Comparison of ENCODE assay signal across 21 cellular contexts in genomic region chr16:80116711-80117110, GRCh38.
A peak's percentile ranks its signal among the peaks of the same experiment; 100 is the strongest.
DNase-seq lines count a peak whose midpoint lies in the region; ATAC-seq, FAIRE-seq and TF ChIP-seq lines count a peak whose summit lies in the region.
"Had no signal": no experiment of that assay in that cellular context is flagged by ENCODE, and none has a peak within 500 bp of the region (broad histone marks: within the 10 kb centered on the region; RNA-seq: fewer than 3 reads in every experiment).

No MANE protein-coding gene starts in this region.

- no peaks in the 10 kb centered on the region for H3K9me1 ChIP-seq in keratinocyte (ENCODE audit: control insufficient read depth, extremely low read depth, insufficient read depth, low read length)

- CTCF ChIA-PET in activated CD4-positive, alpha-beta T cell treated with anti-CD3 and anti-CD28 coated beads for 36 hours (lab: Charles Lee), result no interaction called here
- CTCF ChIA-PET in activated CD4-positive, alpha-beta T cell treated with anti-CD3 and anti-CD28 coated beads, Interleukin-2, amount 10 ng/mL, durations not matched to agents 7 days and 5 days (lab: Charles Lee), result no interaction called here

- H3K4me2 ChIP-seq in keratinocyte (ENCODE audit: control insufficient read depth, extremely low read depth, insufficient read depth, low read depth, low read length), result no peak overlapping the region
- H3K4me2 ChIP-seq: A549; BLaER1 treated with 17β-estradiol and CSF1 and Interleukin-3, amounts not matched to agents 10 nM and 100 nM had no signal

- H3K4me3 ChIP-seq in keratinocyte (ENCODE audit: control insufficient read depth in 2 of 3, extremely low read depth in 1 of 3, insufficient read depth in 2 of 3, low read depth in 1 of 3, low read length in 3 of 3), result no peak overlapping the region
- H3K4me3 ChIP-seq: A549; BLaER1 treated with 17β-estradiol and CSF1 and Interleukin-3, amounts not matched to agents 10 nM and 100 nM had no signal

- POLR2A ChIA-PET in activated CD4-positive, alpha-beta T cell treated with anti-CD3 and anti-CD28 coated beads for 36 hours (lab: Charles Lee), result no interaction called here
- POLR2A ChIA-PET in activated CD4-positive, alpha-beta T cell treated with anti-CD3 and anti-CD28 coated beads, Interleukin-2, amount 10 ng/mL, durations not matched to agents 7 days and 5 days (lab: Charles Lee), result no interaction called here

- peaks cover 13% of the 10 kb centered on the region for H3K27me3 Mint-ChIP-seq in activated CD4-positive, alpha-beta T cell treated with anti-CD3 and anti-CD28 coated beads for 36 hours
- H3K27me3 Mint-ChIP-seq in activated CD4-positive, alpha-beta T cell treated with anti-CD3 and anti-CD28 coated beads, Interleukin-2, amount 10 ng/mL, durations not matched to agents 7 days and 5 days, result peaks cover 3% of the 10 kb centered on the region

- no peaks in the 10 kb centered on the region for H3K36me3 ChIP-seq in keratinocyte (ENCODE audit: control insufficient read depth in 2 of 2, extremely low read depth in 1 of 2, insufficient read depth in 2 of 2, low read length in 2 of 2)
- H3K36me3 ChIP-seq: BLaER1 treated with 17β-estradiol and CSF1 and Interleukin-3, amounts not matched to agents 10 nM and 100 nM had no signal

- no peak for DNase-seq in activated CD4-positive, alpha-beta T cell treated with anti-CD3 and anti-CD28 coated beads for 36 hours
- no peak for DNase-seq in activated CD4-positive, alpha-beta T cell treated with anti-CD3 and anti-CD28 coated beads, Interleukin-2, amount 10 ng/mL, durations not matched to agents 7 days and 5 days
- DNase-seq in keratinocyte (ENCODE audit: low read depth, low spot score) (no peak), NCI-H1436 treated with DMSO at 0.1 percent for 48 hours (lab: John Stamatoyannopoulos, UW) (no peak), left cardiac atrium (no peak)
- DNase-seq: AML-193; Caco-2; Calu3; CD4-positive, alpha-beta T cell; CD8-positive, alpha-beta T cell; DMS79 treated with DMSO at 0.1 percent for 48 hours; GF-D8 had no signal

- H3K9me3 Mint-ChIP-seq in activated CD4-positive, alpha-beta T cell treated with anti-CD3 and anti-CD28 coated beads for 36 hours (ENCODE audit: low read depth), result no peaks in the 10 kb centered on the region
- H3K9me3 Mint-ChIP-seq in activated CD4-positive, alpha-beta T cell treated with anti-CD3 and anti-CD28 coated beads, Interleukin-2, amount 10 ng/mL, durations not matched to agents 7 days and 5 days, result no peaks in the 10 kb centered on the region
- H3K9me3 Mint-ChIP-seq: CD4-positive, alpha-beta T cell; CD8-positive, alpha-beta T cell had no signal

- peaks cover 16% of the 10 kb centered on the region for H3K4me1 ChIP-seq in keratinocyte (ENCODE audit: control insufficient read depth, extremely low read depth, insufficient read depth, low read length)
- H3K4me1 ChIP-seq: A549; BLaER1 treated with 17β-estradiol and CSF1 and Interleukin-3, amounts not matched to agents 10 nM and 100 nM; Caco-2 had no signal

- H3K4me1 Mint-ChIP-seq in activated CD4-positive, alpha-beta T cell treated with anti-CD3 and anti-CD28 coated beads for 36 hours, result no peaks in the 10 kb centered on the region
- H3K4me1 Mint-ChIP-seq in activated CD4-positive, alpha-beta T cell treated with anti-CD3 and anti-CD28 coated beads, Interleukin-2, amount 10 ng/mL, durations not matched to agents 7 days and 5 days, result no peaks in the 10 kb centered on the region
- H3K4me1 Mint-ChIP-seq: B cell had no signal

- peak; percentile 57 for FAIRE-seq in keratinocyte (lab: Jason Lieb, UNC)
- FAIRE-seq: A549, D721Med, G401.6, GM12891, GM19239 had no signal

- peak overlapping the region; percentile 8 for H3K27ac Mint-ChIP-seq in activated CD4-positive, alpha-beta T cell treated with anti-CD3 and anti-CD28 coated beads for 36 hours
- no peak overlapping the region for H3K27ac Mint-ChIP-seq in activated CD4-positive, alpha-beta T cell treated with anti-CD3 and anti-CD28 coated beads, Interleukin-2, amount 10 ng/mL, durations not matched to agents 7 days and 5 days
- H3K27ac Mint-ChIP-seq: B cell; CD4-positive, alpha-beta T cell; CD8-positive, alpha-beta T cell had no signal

- H2AFZ ChIP-seq in keratinocyte (ENCODE audit: control insufficient read depth, low read length), result no peak overlapping the region

- no peak for ATAC-seq in activated CD4-positive, alpha-beta T cell treated with anti-CD3 and anti-CD28 coated beads for 36 hours
- ATAC-seq in left cardiac atrium, result no peak
- ATAC-seq: A549; CD8-positive, alpha-beta T cell had no signal

- no peaks in the 10 kb centered on the region for H3K79me2 ChIP-seq in keratinocyte (ENCODE audit: control insufficient read depth, insufficient read depth, low read length)

- dilution Hi-C loops in keratinocyte (cut with MboI; ENCODE audit: extremely low pct_ligation_motif_present, low sequenced_read_pairs), result no loop called here

- H3K27me3 ChIP-seq in keratinocyte (ENCODE audit: control insufficient read depth, extremely low read depth, insufficient read depth, low read length), result no peaks in the 10 kb centered on the region
- H3K27me3 ChIP-seq: BLaER1 treated with 17β-estradiol and CSF1 and Interleukin-3, amounts not matched to agents 10 nM and 100 nM had no signal

- no peak for TF ChIP-seq CTCF in keratinocyte (optimal IDR thresholded peaks at IDR 0.05 in 1 of 3, IDR thresholded peaks at IDR 0.05 in 1 of 3, conservative IDR thresholded peaks at IDR 0.05 in 1 of 3; ENCODE audit: extremely low read depth in 1 of 3, insufficient read depth in 2 of 3, low read length in 3 of 3)

- H3K9me3 ChIP-seq in keratinocyte (ENCODE audit: control insufficient read depth, low read depth, low read length), result no peaks in the 10 kb centered on the region
- H3K9me3 ChIP-seq: A549; BLaER1 treated with 17β-estradiol and CSF1 and Interleukin-3, amounts not matched to agents 10 nM and 100 nM; Caco-2 had no signal

- H3K4me3 Mint-ChIP-seq in activated CD4-positive, alpha-beta T cell treated with anti-CD3 and anti-CD28 coated beads for 36 hours, result no peak overlapping the region
- H3K4me3 Mint-ChIP-seq in activated CD4-positive, alpha-beta T cell treated with anti-CD3 and anti-CD28 coated beads, Interleukin-2, amount 10 ng/mL, durations not matched to agents 7 days and 5 days, result no peak overlapping the region
- H3K4me3 Mint-ChIP-seq: B cell; CD4-positive, alpha-beta T cell; CD8-positive, alpha-beta T cell had no signal

- H3K36me3 Mint-ChIP-seq in activated CD4-positive, alpha-beta T cell treated with anti-CD3 and anti-CD28 coated beads for 36 hours (ENCODE audit: low read depth), result no peaks in the 10 kb centered on the region
- H3K36me3 Mint-ChIP-seq in activated CD4-positive, alpha-beta T cell treated with anti-CD3 and anti-CD28 coated beads, Interleukin-2, amount 10 ng/mL, durations not matched to agents 7 days and 5 days (ENCODE audit: low read depth), result no peaks in the 10 kb centered on the region
- H3K36me3 Mint-ChIP-seq: CD8-positive, alpha-beta T cell had no signal

- no peak overlapping the region for H3K9ac ChIP-seq in keratinocyte (ENCODE audit: control insufficient read depth, extremely low read depth, insufficient read depth, low read length)
- H3K9ac ChIP-seq: BLaER1 treated with 17β-estradiol and CSF1 and Interleukin-3, amounts not matched to agents 10 nM and 100 nM had no signal

- intact Hi-C loops in activated CD4-positive, alpha-beta T cell treated with anti-CD3 and anti-CD28 coated beads for 36 hours (cut with DNase I, micrococcal nuclease), result no loop called here
- intact Hi-C loops in left cardiac atrium (cut with DNase I), result no loop called here

- no peak overlapping the region for H3K27ac ChIP-seq in keratinocyte (ENCODE audit: control insufficient read depth, insufficient read depth, low read length)
- H3K27ac ChIP-seq: 22Rv1; A549; BLaER1 treated with 17β-estradiol and CSF1 and Interleukin-3, amounts not matched to agents 10 nM and 100 nM; C4-2B had no signal

- H4K20me1 ChIP-seq in keratinocyte (ENCODE audit: control insufficient read depth, extremely low read depth, insufficient read depth, low read length), result no peaks in the 10 kb centered on the region
- H4K20me1 ChIP-seq: BLaER1 treated with 17β-estradiol and CSF1 and Interleukin-3, amounts not matched to agents 10 nM and 100 nM had no signal
